In the genomic region with DNA sequence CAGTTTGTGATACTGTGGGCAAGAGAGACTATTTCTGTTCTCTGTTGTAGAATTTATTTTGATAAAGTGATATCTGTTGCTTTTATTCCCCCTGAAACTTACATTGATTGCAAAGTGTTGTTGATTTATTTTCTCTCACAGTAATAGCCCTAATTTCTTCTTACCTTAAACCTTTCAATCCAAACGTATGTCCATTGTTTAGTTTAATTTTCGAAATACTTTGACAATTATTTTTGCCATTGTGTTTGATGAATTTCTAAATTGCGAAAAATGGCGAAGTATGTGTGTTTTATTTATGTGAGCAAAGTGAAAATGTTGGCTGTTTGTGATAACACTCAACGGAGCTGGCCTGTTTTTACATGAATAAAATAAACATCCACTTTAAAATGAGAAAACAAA, we compare ENCODE assay signal across 6 cellular contexts. TPM values are rescaled to one million over a fixed set of nuclear protein-coding genes. Genes with fewer than 3 reads are reported as not detected.
DNase-seq lines count a peak whose midpoint lies in the region; ATAC-seq and TF ChIP-seq lines count a peak whose summit lies in the region.

No MANE protein-coding gene starts in this region.

- H4K20me1 ChIP-seq in IMR-90 (ENCODE audit: insufficient read depth, low read length) (no peaks in the 10 kb centered on the region), smooth muscle cell (ENCODE audit: low read depth) (no peaks in the 10 kb centered on the region)

- peaks cover 10 to 26% of the 10 kb centered on the region in 2 experiments for H3K79me1 ChIP-seq in IMR-90 (ENCODE audit: low read depth in 1 of 2, low read length in 2 of 2)

- H3K9ac ChIP-seq in IMR-90 (ENCODE audit: low read depth, low read length), result peak overlapping the region; percentile 92
- peak overlapping the region; percentile 80 for H3K9ac ChIP-seq in smooth muscle cell (ENCODE audit: low read depth)

- H3K36me3 ChIP-seq in IMR-90 (ENCODE audit: control insufficient read depth, insufficient read depth, low read length), result no peaks in the 10 kb centered on the region
- no peaks in the 10 kb centered on the region for H3K36me3 ChIP-seq in smooth muscle cell (ENCODE audit: low read depth)

- H2BK120ac ChIP-seq in IMR-90 (ENCODE audit: low read depth, low read length), result peak overlapping the region; percentile 59; the same call in 1 of the 2 replicates

- H3K4me3 ChIP-seq in IMR-90 (ENCODE audit: insufficient read depth, low read depth, low read length) (peak overlapping the region; percentile 72), epithelial cell of esophagus (ENCODE audit: low read length) (peak overlapping the region; percentile 81), smooth muscle cell (peak overlapping the region; percentile 93)

- peak overlapping the region; percentile 87 for H4K91ac ChIP-seq in IMR-90 (ENCODE audit: insufficient read depth, low read depth, low read length)

- dilution Hi-C loops in IMR-90 (cut with HindIII; ENCODE audit: low sequenced_read_pairs, unreplicated experiment), result no loop called here

- peaks cover 25% of the 10 kb centered on the region for H3K79me2 ChIP-seq in smooth muscle cell (ENCODE audit: low read depth)

- H3K9me3 ChIP-seq in IMR-90 (ENCODE audit: control insufficient read depth, insufficient read depth, low read length) (no peaks in the 10 kb centered on the region), smooth muscle cell (replicated peaks; ENCODE audit: low read depth) (no peaks in the 10 kb centered on the region)

- CTCF ChIA-PET in IMR-90 (lab: Yijun Ruan, JAX), result interaction anchor here (1.1 to 1.8 kb wide), 2 partner anchors 89 to 136 kb away, joined by 3 to 11 read pairs; no protein-coding TSS in a partner anchor

- no peak overlapping the region for H2AK9ac ChIP-seq in IMR-90 (replicated peaks; ENCODE audit: low read depth, low read length, poor library complexity)

- no peak overlapping the region for H3K23ac ChIP-seq in IMR-90 (ENCODE audit: low read depth, low read length)

- peaks cover 3% of the 10 kb centered on the region for H3K9me1 ChIP-seq in IMR-90 (ENCODE audit: insufficient read depth, low read length)

- H3K14ac ChIP-seq in IMR-90 (replicated peaks; ENCODE audit: low read depth, low read length), result peak overlapping the region; percentile 39; the same call in 1 of the 2 replicates

- peak overlapping the region; percentile 60 to 85 for H4K8ac ChIP-seq in IMR-90 (ENCODE audit: low read depth in 2 of 2, low read length in 2 of 2)

- H2BK5ac ChIP-seq in IMR-90 (ENCODE audit: low read depth, low read length, poor library complexity, severe bottlenecking), result peak overlapping the region; percentile 85

- H3K18ac ChIP-seq in IMR-90 (ENCODE audit: low read depth, low read length), result peak overlapping the region; percentile 80

- no peaks in the 10 kb centered on the region for H3K4me1 ChIP-seq in IMR-90 (ENCODE audit: control insufficient read depth, insufficient read depth, low read length)
- peaks cover 20% of the 10 kb centered on the region for H3K4me1 ChIP-seq in smooth muscle cell (ENCODE audit: low read depth)

- ATAC-seq in IMR-90 (ENCODE audit: low read depth) (no peak), HG03280 (IDR thresholded peaks at IDR 0.05; ENCODE audit: unreplicated experiment) (no peak)

- peak overlapping the region; percentile 76 for H3K56ac ChIP-seq in IMR-90 (ENCODE audit: extremely low read depth, insufficient read depth, low read length)

- intact Hi-C loops in IMR-90 (cut with micrococcal nuclease), result loop anchor here (1.0 to 5.0 kb wide), 3 partner anchors 14 to 129 kb away; partner anchors contain the start of genes ZKSCAN4 and ZSCAN31

- peaks cover 9% of the 10 kb centered on the region for H3F3A ChIP-seq in smooth muscle cell (ENCODE audit: low read depth)

- no peak for TF ChIP-seq POLR2A in IMR-90 (IDR thresholded peaks at IDR 0.05; ENCODE audit: low read depth, low read length)

- H3K27ac ChIP-seq in IMR-90 (ENCODE audit: insufficient read depth, low read length), result peak overlapping the region; percentile 95
- peak overlapping the region; percentile 40 for H3K27ac ChIP-seq in smooth muscle cell (ENCODE audit: low read depth)

- H2AFZ ChIP-seq in IMR-90 (replicated peaks; ENCODE audit: low read length, poor library complexity), result peak overlapping the region; percentile 92
- peak overlapping the region; percentile 100 for H2AFZ ChIP-seq in smooth muscle cell (ENCODE audit: low read depth)

- WGBS in IMR-90 (ENCODE audit: extremely low coverage in 2 of 2, insufficient read length in 1 of 2), 2 experiments, result no CpG with 5 or more reads among the region's 5 CpGs
- 22% methylated on average over 5 of the region's 5 CpGs for WGBS in smooth muscle cell (ENCODE audit: low lambda C conversion rate)

- no peak overlapping the region for H2BK20ac ChIP-seq in IMR-90 (ENCODE audit: low read depth, low read length)

- POLR2A ChIA-PET in IMR-90 (lab: Charles Lee; ENCODE audit: unreplicated experiment), result interaction anchor here (0.9 to 1.5 kb wide), 3 partner anchors 14 to 130 kb away, joined by 3 to 6 read pairs (median 6); partner anchors contain the start of gene ZKSCAN4

- TF ChIP-seq CTCF in IMR-90 (conservative IDR thresholded peaks at IDR 0.05; ENCODE audit: low read depth, low read length) (no peak), epithelial cell of esophagus (IDR thresholded peaks at IDR 0.05; ENCODE audit: insufficient read depth, low read depth, low read length, missing control alignments) (no peak), smooth muscle cell (IDR thresholded peaks at IDR 0.05; ENCODE audit: borderline replicate concordance, insufficient read depth, poor library complexity, severe bottlenecking) (no peak)

- no peak for DNase-seq in IMR-90
- DNase-seq in epithelial cell of esophagus (ENCODE audit: low read depth), result no peak
- no peak for DNase-seq in smooth muscle cell (lab: John Stamatoyannopoulos, UW; ENCODE audit: unreplicated experiment)
- DNase-seq in activated effector memory CD4-positive, alpha-beta T cell treated with Interleukin-2 at 50 U/mL for 16 hours, result no peak
- no peak for DNase-seq in NCI-H2029 treated with DMSO at 0.1 percent for 48 hours (lab: John Stamatoyannopoulos, UW)

- no TSS peak for BruUV-seq in IMR-90 (replicated peaks; lab: Mats Ljungman, UMichigan)

- in situ Hi-C loops in IMR-90 (cut with MboI; ENCODE audit: low sequenced_read_pairs), result no loop called here

- peak overlapping the region; percentile 83 for H4K5ac ChIP-seq in IMR-90 (ENCODE audit: low read depth, low read length)

- peak overlapping the region; percentile 78 for H3K4ac ChIP-seq in IMR-90 (ENCODE audit: low read depth, low read length)

- H3K27me3 ChIP-seq in IMR-90 (ENCODE audit: control insufficient read depth, insufficient read depth, low read length) (no peaks in the 10 kb centered on the region), smooth muscle cell (ENCODE audit: low read depth) (no peaks in the 10 kb centered on the region)

- H2BK15ac ChIP-seq in IMR-90 (ENCODE audit: low read depth, low read length), result no peak overlapping the region

- no peak for TF ChIP-seq RAD21 in IMR-90 (IDR thresholded peaks at IDR 0.05; ENCODE audit: low read length)

- H3K4me2 ChIP-seq in IMR-90 (ENCODE audit: low read depth, low read length) (peak overlapping the region; percentile 99), smooth muscle cell (peak overlapping the region; percentile 88)

- no peak overlapping the region for H2AK5ac ChIP-seq in IMR-90 (ENCODE audit: low read depth, low read length)

TF ChIP-seq in IMR-90, 13 proteins besides CTCF, POLR2A, EP300 and RAD21:
- no peak for TF ChIP-seq CHD1 (IDR thresholded peaks at IDR 0.05; ENCODE audit: low read depth, low read length)
- TF ChIP-seq SMC3 (IDR thresholded peaks at IDR 0.05; ENCODE audit: low read depth, low read length), result no peak
- no peak for TF ChIP-seq CEBPB (IDR thresholded peaks at IDR 0.05; ENCODE audit: low read depth, low read length)

RNA-seq across cellular contexts. Expression of gene ZSCAN26, which starts 0.4 kb away (rescaled TPM):
- total RNA-seq in IMR-90 (2012; rRNA removed), result 22.8 and 42.1 TPM in 2 replicates
- polyA plus RNA-seq in IMR-90 (2012; rRNA removed), result 12.8 and 13.1 TPM in 2 replicates
- 2.2 and 4.8 TPM in 2 replicates for polyA plus RNA-seq in IMR-90 (2012; cell fraction: cytosol; rRNA removed)
- polyA plus RNA-seq in IMR-90 (2012; cell fraction: nucleus; rRNA removed; ENCODE audit: low replicate concordance), result 11.2 and 46.2 TPM in 2 replicates
- total RNA-seq in smooth muscle cell, result 16.1 and 22.4 TPM in 2 replicates
- 7.0 and 10.7 TPM in 2 replicates for polyA plus RNA-seq in smooth muscle cell

RNA-seq across cellular contexts. Expression of gene NKAPL, which starts 7.5 kb away (rescaled TPM):
- total RNA-seq in IMR-90 (2012; rRNA removed) (0.54 and 0.83 TPM in 2 replicates), smooth muscle cell (not detected in 2 replicates)
- polyA plus RNA-seq in IMR-90 (2012; rRNA removed) (0.49 and 0.51 TPM in 2 replicates), smooth muscle cell (0.18 and 0.28 TPM in 2 replicates)
- polyA plus RNA-seq in IMR-90 (2012; cell fraction: cytosol; rRNA removed), result 0.27 and 0.32 TPM in 2 replicates
- 0.12 and 0.21 TPM in 2 replicates for polyA plus RNA-seq in IMR-90 (2012; cell fraction: nucleus; rRNA removed; ENCODE audit: low replicate concordance)

RNA-seq across cellular contexts. Expression of gene ZKSCAN4, which starts 14.5 kb away (rescaled TPM):
- total RNA-seq in IMR-90 (2012; rRNA removed), result 4.7 and 5.7 TPM in 2 replicates
- polyA plus RNA-seq in IMR-90 (2012; rRNA removed), result 2.0 and 2.4 TPM in 2 replicates
- polyA plus RNA-seq in IMR-90 (2012; cell fraction: cytosol; rRNA removed), result 0.77 and 0.90 TPM in 2 replicates
- 1.3 and 3.4 TPM in 2 replicates for polyA plus RNA-seq in IMR-90 (2012; cell fraction: nucleus; rRNA removed; ENCODE audit: low replicate concordance)
- 4.5 and 5.1 TPM in 2 replicates for total RNA-seq in smooth muscle cell
- 5.2 TPM in 2 replicates for polyA plus RNA-seq in smooth muscle cell

RNA-seq across cellular contexts. Expression of gene PGBD1, which starts 14.8 kb away (rescaled TPM):
- total RNA-seq in IMR-90 (2012; rRNA removed), result 6.3 and 6.9 TPM in 2 replicates
- polyA plus RNA-seq in IMR-90 (2012; rRNA removed), result 3.3 and 3.9 TPM in 2 replicates
- 1.1 and 1.5 TPM in 2 replicates for polyA plus RNA-seq in IMR-90 (2012; cell fraction: cytosol; rRNA removed)
- 2.2 and 4.3 TPM in 2 replicates for polyA plus RNA-seq in IMR-90 (2012; cell fraction: nucleus; rRNA removed; ENCODE audit: low replicate concordance)
- 9.2 and 15.1 TPM in 2 replicates for total RNA-seq in smooth muscle cell
- 8.1 and 9.7 TPM in 2 replicates for polyA plus RNA-seq in smooth muscle cell

RNA-seq across cellular contexts. Expression of gene ZSCAN9, which starts 41.5 kb away (rescaled TPM):
- total RNA-seq in IMR-90 (2012; rRNA removed) (16.9 and 17.7 TPM in 2 replicates), smooth muscle cell (18.3 and 18.4 TPM in 2 replicates)
- polyA plus RNA-seq in IMR-90 (2012; rRNA removed) (11.5 and 13.7 TPM in 2 replicates), smooth muscle cell (7.3 and 12.4 TPM in 2 replicates)
- polyA plus RNA-seq in IMR-90 (2012; cell fraction: cytosol; rRNA removed), result 3.5 and 5.9 TPM in 2 replicates
- polyA plus RNA-seq in IMR-90 (2012; cell fraction: nucleus; rRNA removed; ENCODE audit: low replicate concordance), result 6.1 and 28.1 TPM in 2 replicates
